ENCODE assay signal across 17 cellular contexts in the genomic region with DNA sequence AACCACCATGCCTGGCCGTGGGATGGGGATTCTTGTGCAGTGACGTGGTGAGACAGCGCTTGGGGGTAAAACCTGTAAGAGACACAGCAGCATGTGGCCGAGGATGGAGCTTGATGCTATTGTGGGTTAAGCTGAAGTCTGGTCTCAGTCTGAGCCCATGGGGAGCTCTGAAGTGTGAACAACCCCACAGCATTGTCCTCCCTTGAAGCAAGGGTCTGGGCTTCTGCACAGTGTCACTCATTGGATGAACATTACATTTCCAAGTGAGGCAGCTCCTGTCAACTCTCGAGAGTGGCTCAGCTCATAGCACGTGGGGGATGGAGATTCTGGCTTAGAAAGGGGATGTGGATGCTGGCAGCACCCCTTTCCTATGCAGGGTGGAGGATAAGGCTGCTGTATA. TPM values are rescaled to one million over a fixed set of nuclear protein-coding genes. Genes with fewer than 3 reads are reported as not detected.
DNase-seq lines count a peak whose midpoint lies in the region; ATAC-seq and TF ChIP-seq lines count a peak whose summit lies in the region.
"Had no signal": no experiment of that assay in that cellular context is flagged by ENCODE, and none has a peak within 500 bp of the region (broad histone marks: within the 10 kb centered on the region; RNA-seq: fewer than 3 reads in every experiment).

No MANE protein-coding gene starts in this region.

- H3K36me3 ChIP-seq in fibroblast of lung (ENCODE audit: control insufficient read depth, insufficient read depth, low read length) (no peaks in the 10 kb centered on the region), neural progenitor cell (no peaks in the 10 kb centered on the region), tibial artery (no peaks in the 10 kb centered on the region), SJCRH30 (no peaks in the 10 kb centered on the region)
- H3K36me3 ChIP-seq: spleen had no signal

- H3K79me2 ChIP-seq in fibroblast of lung (ENCODE audit: control insufficient read depth, insufficient read depth, low read length) (no peaks in the 10 kb centered on the region), neural progenitor cell (ENCODE audit: low read depth) (no peaks in the 10 kb centered on the region)
- H3K79me2 ChIP-seq: hepatocyte had no signal

- TF ChIP-seq CTCF in fibroblast of lung (conservative IDR thresholded peaks at IDR 0.05 in 1 of 2, IDR thresholded peaks at IDR 0.05 in 1 of 2; ENCODE audit: low read depth in 1 of 2, low read length in 2 of 2) (no peak), neural progenitor cell (IDR thresholded peaks at IDR 0.05) (no peak), tibial artery (IDR thresholded peaks at IDR 0.05) (no peak)

- H4K20me1 ChIP-seq in fibroblast of lung (ENCODE audit: control insufficient read depth, extremely low read depth, insufficient read depth, low read length) (no peaks in the 10 kb centered on the region), neural progenitor cell (ENCODE audit: low read depth) (no peaks in the 10 kb centered on the region)

- no peak overlapping the region for H3K4me3 Mint-ChIP-seq in neural progenitor cell
- H3K4me3 Mint-ChIP-seq: activated CD8-positive, alpha-beta memory T cell treated with anti-CD3 and anti-CD28 coated beads, Interleukin-2, amount 10 ng/mL, durations not matched to agents 7 days and 5 days; stimulated activated effector memory CD8-positive, alpha-beta T cell treated with anti-CD3 and anti-CD28 coated beads, Interleukin-12 subunit alpha, Interleukin-12 subunit beta, amount 100 ng/mL, for 72 hours had no signal

- H3K4me3 ChIP-seq in fibroblast of lung (replicated peaks in 1 of 4; ENCODE audit: control extremely low read depth in 1 of 4, insufficient read depth in 1 of 4, low read depth in 3 of 4, low read length in 4 of 4) (no peak overlapping the region), neural progenitor cell (no peak overlapping the region), tibial artery (no peak overlapping the region), SJCRH30 (no peak overlapping the region)
- H3K4me3 ChIP-seq: hepatocyte, spleen had no signal

- H3K27me3 ChIP-seq in fibroblast of lung (ENCODE audit: control insufficient read depth, insufficient read depth, low read length) (no peaks in the 10 kb centered on the region), neural progenitor cell (no peaks in the 10 kb centered on the region), tibial artery (no peaks in the 10 kb centered on the region), SJCRH30 (no peaks in the 10 kb centered on the region)
- H3K27me3 ChIP-seq: hepatocyte, spleen had no signal

- DNase-seq in SK-N-DZ (ENCODE audit: low spot score) (peak; percentile 16), fibroblast of lung (ENCODE audit: low read depth in 2 of 2) (peak in 1 of 2 donors; percentile 17), neural progenitor cell (ENCODE audit: low spot score) (no peak), tibial artery (no peak), SJCRH30 (no peak), GM19238 (ENCODE audit: insufficient read length, low spot score) (no peak)
- DNase-seq: activated CD8-positive, alpha-beta memory T cell treated with anti-CD3 and anti-CD28 coated beads, Interleukin-2, amount 10 ng/mL, durations not matched to agents 7 days and 5 days; activated effector memory CD4-positive, alpha-beta T cell treated with anti-CD3 and anti-CD28 coated beads, Interleukin-2, amount 50 U/mL, for 16 hours; COR-L47; erythroblast; kidney; SHP77; spleen had no signal

- peaks cover 11% of the 10 kb centered on the region for H3K4me1 Mint-ChIP-seq in neural progenitor cell
- H3K4me1 Mint-ChIP-seq: activated CD8-positive, alpha-beta memory T cell treated with anti-CD3 and anti-CD28 coated beads, Interleukin-2, amount 10 ng/mL, durations not matched to agents 7 days and 5 days; stimulated activated effector memory CD8-positive, alpha-beta T cell treated with anti-CD3 and anti-CD28 coated beads, Interleukin-12 subunit alpha, Interleukin-12 subunit beta, amount 100 ng/mL, for 72 hours had no signal

- intact Hi-C loops in tibial artery (cut with DNase I; ENCODE audit: low total_unique reads) = no loop called here

- no peaks in the 10 kb centered on the region for H3K27me3 Mint-ChIP-seq in neural progenitor cell (ENCODE audit: insufficient read depth, low read depth)

- H3K4me2 ChIP-seq in fibroblast of lung (ENCODE audit: extremely low read depth, insufficient read depth, low read length) (peak overlapping the region; percentile 67), neural progenitor cell (no peak overlapping the region)

- no peaks in the 10 kb centered on the region for H3K36me3 Mint-ChIP-seq in neural progenitor cell
- H3K36me3 Mint-ChIP-seq: activated CD8-positive, alpha-beta memory T cell treated with anti-CD3 and anti-CD28 coated beads, Interleukin-2, amount 10 ng/mL, durations not matched to agents 7 days and 5 days; stimulated activated effector memory CD8-positive, alpha-beta T cell treated with anti-CD3 and anti-CD28 coated beads, Interleukin-12 subunit alpha, Interleukin-12 subunit beta, amount 100 ng/mL, for 72 hours had no signal

- no peak overlapping the region for H3K9ac ChIP-seq in fibroblast of lung (ENCODE audit: insufficient read depth, low read length)
- H3K9ac ChIP-seq in neural progenitor cell = no peak overlapping the region

- no peaks in the 10 kb centered on the region for H3K9me3 ChIP-seq in fibroblast of lung (ENCODE audit: control insufficient read depth, insufficient read depth, low read depth, low read length)
- H3K9me3 ChIP-seq in neural progenitor cell (ENCODE audit: low read depth) = no peaks in the 10 kb centered on the region
- H3K9me3 ChIP-seq in tibial artery = no peaks in the 10 kb centered on the region
- no peaks in the 10 kb centered on the region for H3K9me3 ChIP-seq in SJCRH30 (replicated peaks)
- H3K9me3 ChIP-seq: spleen had no signal

- ATAC-seq in GM21723 (IDR thresholded peaks at IDR 0.05; ENCODE audit: unreplicated experiment) = no peak
- no peak for ATAC-seq in HG02588 (IDR thresholded peaks at IDR 0.05; ENCODE audit: unreplicated experiment)
- ATAC-seq: activated CD8-positive, alpha-beta memory T cell treated with anti-CD3 and anti-CD28 coated beads, Interleukin-2, amount 10 ng/mL, durations not matched to agents 7 days and 5 days; stimulated activated effector memory CD8-positive, alpha-beta T cell treated with anti-CD3 and anti-CD28 coated beads, Interleukin-12 subunit alpha, Interleukin-12 subunit beta, amount 100 ng/mL, for 72 hours had no signal

- no peaks in the 10 kb centered on the region for H3K9me3 Mint-ChIP-seq in neural progenitor cell
- H3K9me3 Mint-ChIP-seq: stimulated activated effector memory CD8-positive, alpha-beta T cell treated with anti-CD3 and anti-CD28 coated beads, Interleukin-12 subunit alpha, Interleukin-12 subunit beta, amount 100 ng/mL, for 72 hours had no signal

- peak overlapping the region; percentile 68 for H2AFZ ChIP-seq in fibroblast of lung (ENCODE audit: low read length)
- H2AFZ ChIP-seq in neural progenitor cell (replicated peaks) = peak overlapping the region; percentile 48
- H2AFZ ChIP-seq: hepatocyte had no signal

- H3K4me1 ChIP-seq in fibroblast of lung (ENCODE audit: control insufficient read depth, extremely low read depth, insufficient read depth, low read length) = peaks cover 12% of the 10 kb centered on the region
- no peaks in the 10 kb centered on the region for H3K4me1 ChIP-seq in neural progenitor cell
- peaks cover 0 to 17% (median 8%) of the 10 kb centered on the region in 4 donors for H3K4me1 ChIP-seq in tibial artery
- peaks cover 3% of the 10 kb centered on the region for H3K4me1 ChIP-seq in SJCRH30

- H3F3A ChIP-seq in neural progenitor cell (ENCODE audit: low read depth) = peaks cover under 1% of the 10 kb centered on the region

- H3K27ac ChIP-seq in fibroblast of lung (ENCODE audit: insufficient read depth, low read length) (peak overlapping the region; percentile 54), neural progenitor cell (no peak overlapping the region), tibial artery (peak overlapping the region; percentile 68 to 75), SJCRH30 (no peak overlapping the region)
- H3K27ac ChIP-seq: hepatocyte, spleen had no signal

- no peak overlapping the region for H3K27ac Mint-ChIP-seq in neural progenitor cell
- H3K27ac Mint-ChIP-seq: activated CD8-positive, alpha-beta memory T cell treated with anti-CD3 and anti-CD28 coated beads, Interleukin-2, amount 10 ng/mL, durations not matched to agents 7 days and 5 days; stimulated activated effector memory CD8-positive, alpha-beta T cell treated with anti-CD3 and anti-CD28 coated beads, Interleukin-12 subunit alpha, Interleukin-12 subunit beta, amount 100 ng/mL, for 72 hours had no signal

RNA-seq across cellular contexts. Expression of gene ZNF438, which starts 32.2 kb away (rescaled TPM):
- polyA plus RNA-seq in SK-N-DZ (2014; cell fraction: cytosol; rRNA removed) = 1.9 and 2.8 TPM in 2 replicates
- polyA plus RNA-seq in SK-N-DZ (2014; cell fraction: nucleus; rRNA removed) = 1.5 and 2.9 TPM in 2 replicates
- 3.9 and 6.6 TPM in 2 replicates for total RNA-seq in fibroblast of lung
- polyA plus RNA-seq in fibroblast of lung = 4.7 and 5.6 TPM in 2 replicates
- polyA plus RNA-seq in fibroblast of lung (2012) = 3.1 and 3.8 TPM in 2 replicates
- 4.9 and 5.6 TPM in 2 replicates for polyA minus RNA-seq in fibroblast of lung (ENCODE audit: low replicate concordance)
- total RNA-seq in neural progenitor cell (ENCODE audit: low replicate concordance) = 1.3 and 4.5 TPM in 2 replicates
- 1.5 and 2.2 TPM in 2 replicates for total RNA-seq in SJCRH30 (2014; rRNA removed; shearing (Covaris generic))

Comparison
In these comparisons a context has a peak if more than half of its experiments do, and no peak if none do; other contexts are left out.
1. H3K27ac ChIP-seq: peak in fibroblast of lung (single experiment) and tibial artery (2 of 2); none in neural progenitor cell (single experiment) and SJCRH30 (single experiment).